ENCODE assay signal across 8 cellular contexts in the genomic region with DNA sequence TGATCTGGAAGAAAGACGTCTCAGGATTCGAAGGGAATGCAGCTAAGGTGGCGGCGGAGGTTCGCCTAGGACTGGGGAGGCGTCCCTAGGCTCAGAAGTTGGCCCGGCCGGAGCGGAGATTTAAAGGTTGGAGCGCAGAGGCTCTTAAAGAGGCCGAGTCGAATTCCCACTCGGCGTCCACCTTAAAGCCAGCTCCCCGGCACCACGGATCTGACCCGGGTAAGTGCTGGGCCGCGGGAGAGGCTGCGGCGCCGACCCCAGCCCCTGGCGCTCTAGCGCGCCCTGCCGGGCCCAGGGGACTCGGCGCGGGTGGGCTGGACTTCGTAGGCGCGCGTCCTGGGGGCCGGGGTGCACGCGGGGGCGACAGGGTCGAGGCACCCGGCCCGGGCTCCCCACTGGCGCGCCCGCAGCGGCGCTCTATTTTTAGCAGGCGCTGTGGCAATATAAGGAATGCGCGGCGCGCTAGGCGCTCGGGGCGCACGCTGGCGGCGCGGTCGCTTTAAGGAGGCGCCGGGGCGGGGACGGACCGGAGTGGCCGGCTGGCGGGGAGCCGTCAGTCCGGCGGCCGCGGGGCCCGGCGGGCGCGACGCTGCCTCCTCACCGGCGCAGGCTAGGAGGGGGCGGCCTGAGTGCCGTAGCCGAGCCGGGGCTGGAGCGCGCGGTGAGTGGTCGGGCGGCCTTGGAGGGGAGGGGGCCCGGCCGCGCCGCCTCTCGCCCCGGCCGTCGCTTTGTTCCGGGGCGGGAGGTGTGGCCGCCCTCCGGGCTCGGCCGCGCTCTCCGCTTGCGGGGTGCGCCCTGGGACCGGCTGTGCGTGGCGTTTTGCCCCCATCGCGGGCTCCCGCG. TPM values are rescaled to one million over a fixed set of nuclear protein-coding genes. Genes with fewer than 3 reads are reported as not detected.
DNase-seq lines count a peak whose midpoint lies in the region; ATAC-seq and TF ChIP-seq lines count a peak whose summit lies in the region.

MRAS (plus strand) TSS at position 473 of the 843 bp plus-strand sequence. CDS start 24,305 bp downstream, outside the sequence.

- POLR2A ChIA-PET in T-cell (lab: Charles Lee) = no interaction called here

- DNase-seq in Daoy (ENCODE audit: low read depth) (peak; percentile 76), LHCN-M2 (ENCODE audit: low read depth) (peak; percentile 73), T-cell (peak in 11 of 34 experiments; percentile 1 to 27 (median 13)), choroid plexus epithelial cell (ENCODE audit: low read depth) (peak; percentile 80), iris pigment epithelial cell (ENCODE audit: low read depth) (peak; percentile 77), skeletal muscle cell (ENCODE audit: low read depth) (no peak), SHP77 (lab: John Stamatoyannopoulos, UW) (no peak)

- peak within 1 kb of the TSS; percentile 74 for H3K4me3 ChIP-seq in choroid plexus epithelial cell (ENCODE audit: low read depth, low read length)
- peak within 1 kb of the TSS; percentile 66 for H3K4me3 ChIP-seq in skeletal muscle cell (ENCODE audit: low read depth, low read length)

- peak; percentile 24 for TF ChIP-seq CTCF in choroid plexus epithelial cell (conservative IDR thresholded peaks at IDR 0.05; ENCODE audit: low read depth, low read length)

- peaks cover 10 to 13% (median 11%) of the 10 kb centered on the region in 3 donors for H3K4me1 Mint-ChIP-seq in T-cell

- peaks cover 17 to 46% of the 10 kb centered on the region in 2 donors for H3K27me3 Mint-ChIP-seq in T-cell

- peak within 1 kb of the TSS; percentile 82 to 90 (median 88) for H3K4me3 Mint-ChIP-seq in T-cell

- no peaks in the 10 kb centered on the region for H3K36me3 Mint-ChIP-seq in T-cell

- H3K27ac Mint-ChIP-seq in T-cell = peak within 1 kb of the TSS in 1 of 2 donors; percentile 27

- CTCF ChIA-PET in T-cell (lab: Charles Lee) = interaction anchor here in 1 of 2 donors (1.0 kb wide), 1 partner anchor 17 kb away, joined by 5 read pairs; no protein-coding TSS in a partner anchor

- peaks cover 0 to 3% (median 0%) of the 10 kb centered on the region in 3 donors for H3K9me3 Mint-ChIP-seq in T-cell

- peak; percentile 59 to 82 (median 67) for ATAC-seq in T-cell (replicated peaks in 1 of 4)
- no peak for ATAC-seq in HG02973 (IDR thresholded peaks at IDR 0.05; ENCODE audit: unreplicated experiment)

RNA-seq across cellular contexts. Expression of gene MRAS, which starts in this region (rescaled TPM):
- 12.3 and 14.8 TPM in 2 replicates for total RNA-seq in Daoy (2014; rRNA removed; shearing (Covaris generic))
- total RNA-seq in LHCN-M2 (2014; rRNA removed) (40.8 and 58.8 TPM in 2 replicates), T-cell (under 1 TPM in 4 of 5 donors, not detected in 1; 0.28 to 0.49 (median 0.42) TPM)
- polyA plus RNA-seq in LHCN-M2 (2012) = 115 TPM

Comparison
In these comparisons a context has a peak if more than half of its experiments do, and no peak if none do; other contexts are left out.
1. Peak in ATAC-seq in T-cell; RNA of the gene not detected or under 1 TPM.
2. DNase-seq: peak in Daoy (single experiment), LHCN-M2 (single experiment), choroid plexus epithelial cell (single experiment) and iris pigment epithelial cell (single experiment); none in skeletal muscle cell (single experiment) and SHP77 (0 of 2).